17 cellular contexts compared by ENCODE assay signal in genomic region chr19:41479757-41480191, GRCh38. TPM values are rescaled to one million over a fixed set of nuclear protein-coding genes. Genes with fewer than 3 reads are reported as not detected.
DNase-seq lines count a peak whose midpoint lies in the region; ATAC-seq, FAIRE-seq and TF ChIP-seq lines count a peak whose summit lies in the region.
"Had no signal": no experiment of that assay in that cellular context is flagged by ENCODE, and none has a peak within 500 bp of the region (broad histone marks: within the 10 kb centered on the region; RNA-seq: fewer than 3 reads in every experiment).

No MANE protein-coding gene starts in this region.

- H2AFZ ChIP-seq in K562 (ENCODE audit: low read depth, low read length) = peak overlapping the region; percentile 75
- H2AFZ ChIP-seq: PC-9 had no signal

- H3K9ac ChIP-seq in K562 (ENCODE audit: insufficient read depth in 1 of 2, low read depth in 2 of 2, low read length in 2 of 2) = no peak overlapping the region
- no peak overlapping the region for H3K9ac ChIP-seq in kidney (ENCODE audit: low read length in 2 of 2)

- TF ChIP-seq CTCF in K562 (IDR thresholded peaks at IDR 0.05 in 2 of 3, conservative IDR thresholded peaks at IDR 0.05 in 1 of 3; ENCODE audit: insufficient read depth in 2 of 3, low read depth in 1 of 3, low read length in 3 of 3) = no peak
- no peak for TF ChIP-seq CTCF in kidney (IDR thresholded peaks at IDR 0.05; ENCODE audit: borderline replicate concordance, extremely low read depth, insufficient read depth)
- TF ChIP-seq CTCF in suprapubic skin (IDR thresholded peaks at IDR 0.05) = no peak

- no peak for TF ChIP-seq POLR2A in K562 (conservative IDR thresholded peaks at IDR 0.05)
- TF ChIP-seq POLR2A in suprapubic skin (IDR thresholded peaks at IDR 0.05) = no peak

- peaks cover 3 to 18% of the 10 kb centered on the region in 2 experiments; a peak in 3 of 5 replicates for H3K27me3 ChIP-seq in K562 (ENCODE audit: control insufficient read depth in 2 of 2, insufficient read depth in 2 of 2, low read length in 2 of 2)
- H3K27me3 ChIP-seq in suprapubic skin = peaks cover 14% of the 10 kb centered on the region

- H3K36me3 ChIP-seq in K562 (ENCODE audit: control insufficient read depth, insufficient read depth, low read length) (no peaks in the 10 kb centered on the region), kidney (ENCODE audit: control insufficient read depth in 1 of 2, insufficient read depth in 2 of 2, low read length in 2 of 2) (no peaks in the 10 kb centered on the region), suprapubic skin (no peaks in the 10 kb centered on the region)

- WGBS in K562 (ENCODE audit: insufficient coverage, low coverage, missing lambda C conversion rate) = 15% methylated on average over 8 of the region's 8 CpGs
- WGBS in suprapubic skin = 63% methylated on average over 8 of the region's 8 CpGs

- peak; percentile 60 for FAIRE-seq in K562 (lab: Jason Lieb, UNC)
- no peak for FAIRE-seq in kidney (lab: Jason Lieb, UNC)
- FAIRE-seq: H1, keratinocyte had no signal

- in situ Hi-C loops in K562 (cut with MboI) = no loop called here

- H3K9me3 ChIP-seq in K562 (replicated peaks; ENCODE audit: control insufficient read depth, insufficient read depth, low read depth, low read length) (no peaks in the 10 kb centered on the region), kidney (ENCODE audit: control insufficient read depth in 1 of 2, low read length in 2 of 2) (no peaks in the 10 kb centered on the region), suprapubic skin (no peaks in the 10 kb centered on the region)

- no peak overlapping the region; the same call in 2 of the 3 replicates for H3K27ac ChIP-seq in K562 (ENCODE audit: extremely low read depth, low read depth, low read length)
- H3K27ac ChIP-seq in kidney (ENCODE audit: low read depth in 2 of 2, low read length in 2 of 2) = peak overlapping the region; percentile 11 to 84
- peak overlapping the region; percentile 7 for H3K27ac ChIP-seq in suprapubic skin
- H3K27ac ChIP-seq: PC-9 had no signal

- ATAC-seq in K562 = peak; percentile 93

- TF ChIP-seq EP300 in K562 (IDR thresholded peaks at IDR 0.05; ENCODE audit: low read length) (no peak), suprapubic skin (IDR thresholded peaks at IDR 0.05) (no peak)

- no peaks in the 10 kb centered on the region for H4K20me1 ChIP-seq in K562 (replicated peaks; ENCODE audit: control insufficient read depth, insufficient read depth, low read length)

- no TSS peak for BruUV-seq in K562 (replicated peaks; lab: Mats Ljungman, UMichigan)

- H3K4me2 ChIP-seq in K562 (ENCODE audit: insufficient read depth, low read length) = peak overlapping the region; percentile 56
- H3K4me2 ChIP-seq: PC-9 had no signal

- intact Hi-C loops in K562 (cut with micrococcal nuclease) = no loop called here
- intact Hi-C loops in kidney (cut with DNase I) = no loop called here

- H3K79me2 ChIP-seq in K562 (ENCODE audit: control insufficient read depth, insufficient read depth, low read length) = no peaks in the 10 kb centered on the region

- H3K4me3 ChIP-seq in K562 = no peak overlapping the region
- H3K4me3 ChIP-seq in kidney (ENCODE audit: low read length in 2 of 2) = no peak overlapping the region
- no peak overlapping the region for H3K4me3 ChIP-seq in suprapubic skin
- H3K4me3 ChIP-seq: PC-9 had no signal

- DNase-seq in NCI-H446 (lab: John Stamatoyannopoulos, UW) (peak; percentile 16 to 62), NCI-H446 treated with DMSO at 0.1 percent for 48 hours (lab: John Stamatoyannopoulos, UW) (no peak), K562 (ENCODE audit: extremely low read depth in 1 of 4, low spot score in 3 of 4) (peak; percentile 30 to 58 (median 36)), kidney (peak; percentile 77), suprapubic skin (ENCODE audit: low spot score in 2 of 2) (peak in 1 of 2 donors; percentile 69), T-helper 9 cell (no peak), ecto neural progenitor cell (ENCODE audit: low spot score) (no peak), iPS-NIHi11 (ENCODE audit: low spot score) (no peak)
- DNase-seq: activated naive CD4-positive, alpha-beta T cell treated with Interleukin-2 at 50 U/mL for 16 hours; DMS 273 treated with DMSO at 0.1 percent for 48 hours had no signal

- POLR2A ChIA-PET in K562 (lab: Yijun Ruan, JAX) = interaction anchor here (0.7 to 1.1 kb wide), 2 partner anchors 17 to 50 kb away, joined by 4 read pairs; no protein-coding TSS in a partner anchor

- no peak for TF ChIP-seq RAD21 in K562 (CRISPR knock-in tag; conservative IDR thresholded peaks at IDR 0.05 in 1 of 2, IDR thresholded peaks at IDR 0.05 in 1 of 2)

- peaks cover 0 to 7% of the 10 kb centered on the region in 2 experiments; a peak in 3 of 5 replicates for H3K4me1 ChIP-seq in K562 (replicated peaks in 1 of 2; ENCODE audit: control insufficient read depth in 2 of 2, insufficient read depth in 2 of 2, low read length in 2 of 2)
- no peaks in the 10 kb centered on the region for H3K4me1 ChIP-seq in kidney (ENCODE audit: control insufficient read depth in 1 of 2, insufficient read depth in 1 of 2, low read depth in 1 of 2, low read length in 2 of 2)
- H3K4me1 ChIP-seq in suprapubic skin = no peaks in the 10 kb centered on the region

- CTCF ChIA-PET in K562 (lab: Yijun Ruan, JAX; ENCODE audit: low intra/inter-chr PET ratio) = no interaction called here

- no peaks in the 10 kb centered on the region for H3K9me1 ChIP-seq in K562 (ENCODE audit: control insufficient read depth, insufficient read depth, low read length)

RNA-seq across cellular contexts. Expression of gene ERICH4, which starts 36.8 kb away (rescaled TPM):
- not detected in 2 replicates for total RNA-seq in K562 (2011; cell fraction: chromatin; rRNA removed; ENCODE audit: low replicate concordance)
- not detected in 2 replicates for total RNA-seq in K562 (2011; cell fraction: nucleolus; rRNA removed)
- total RNA-seq in K562 (2011; cell fraction: nucleoplasm; rRNA removed) = not detected in 2 replicates
- not detected in 2 replicates for total RNA-seq in K562 (2014; rRNA removed)
- not detected in 2 replicates for total RNA-seq in K562 (2014; rRNA removed; fragmentation: Illumina TruSeq; extraction: Trizol)
- total RNA-seq in K562 (2015; rRNA removed; fragmentation: Illumina TruSeq; extraction: Trizol) = not detected in 2 replicates
- not detected in 2 replicates for total RNA-seq in K562 (2021)
- polyA plus RNA-seq in K562 (2011; rRNA removed) = 0.08 TPM in 1 of 2 replicates, not detected in the other
- polyA plus RNA-seq in K562 (2011; cell fraction: cytosol; rRNA removed) = 0.07 TPM in 1 of 2 replicates, not detected in the other
- not detected in 2 replicates for polyA plus RNA-seq in K562 (2011; cell fraction: nucleus; rRNA removed)
- 0.16 TPM in 1 of 2 replicates, not detected in the other for polyA plus RNA-seq in K562 (2012)
- polyA plus RNA-seq in K562 (2014; fragmentation: Illumina TruSeq; extraction: Trizol) = not detected in 2 replicates
- polyA plus RNA-seq in K562 (2014; fragmentation: Nextera tagmentation; extraction: Ambion mirVana) = not detected
- not detected in 2 replicates for polyA plus RNA-seq in K562 (2014; rRNA removed)
- not detected in 2 replicates for polyA minus RNA-seq in K562 (2011; rRNA and poly(A)+ RNA removed)
- not detected in 2 replicates for polyA minus RNA-seq in K562 (2011; cell fraction: cytosol; rRNA and poly(A)+ RNA removed)
- not detected in 2 replicates for polyA minus RNA-seq in K562 (2011; cell fraction: nucleus; rRNA and poly(A)+ RNA removed)
- not detected for total RNA-seq in kidney
- 23.1 TPM for polyA plus RNA-seq in kidney (ENCODE audit: insufficient read depth, low read depth, low replicate concordance)
- total RNA-seq in suprapubic skin = not detected
- total RNA-seq: activated CD8-positive, alpha-beta memory T cell treated with anti-CD3 and anti-CD28 coated beads for 36 hours; chondrocyte; H1; neural crest cell; PC-9 had no signal
- polyA plus RNA-seq: AG04450, H1, keratinocyte had no signal

RNA-seq across cellular contexts. Expression of gene DMAC2, which starts 40.1 kb away (rescaled TPM):
- total RNA-seq in K562 (2011; cell fraction: chromatin; rRNA removed; ENCODE audit: low replicate concordance) = 25.5 and 29.9 TPM in 2 replicates
- total RNA-seq in K562 (2011; cell fraction: nucleolus; rRNA removed) = 19.3 and 23.6 TPM in 2 replicates
- 29.0 and 48.6 TPM in 2 replicates for total RNA-seq in K562 (2011; cell fraction: nucleoplasm; rRNA removed)
- total RNA-seq in K562 (2014; rRNA removed) = 39.1 and 43.5 TPM in 2 replicates
- total RNA-seq in K562 (2014; rRNA removed; fragmentation: Illumina TruSeq; extraction: Trizol) = 33.0 and 34.1 TPM in 2 replicates
- total RNA-seq in K562 (2015; rRNA removed; fragmentation: Illumina TruSeq; extraction: Trizol) = 43.1 and 43.2 TPM in 2 replicates
- 51.5 and 55.0 TPM in 2 replicates for total RNA-seq in K562 (2021)
- 45.3 and 64.1 TPM in 2 replicates for polyA plus RNA-seq in K562 (2011; rRNA removed)
- polyA plus RNA-seq in K562 (2011; cell fraction: cytosol; rRNA removed) = 92.7 and 108 TPM in 2 replicates
- polyA plus RNA-seq in K562 (2011; cell fraction: nucleus; rRNA removed) = 33.7 and 36.8 TPM in 2 replicates
- polyA plus RNA-seq in K562 (2012) = 51.4 and 59.0 TPM in 2 replicates
- 58.1 and 59.4 TPM in 2 replicates for polyA plus RNA-seq in K562 (2014; fragmentation: Illumina TruSeq; extraction: Trizol)
- 10 to 100 TPM; 12.9 to 20.2 TPM for polyA plus RNA-seq in K562 (2014; fragmentation: Nextera tagmentation; extraction: Ambion mirVana)
- polyA plus RNA-seq in K562 (2014; rRNA removed) = 61.0 and 61.2 TPM in 2 replicates
- polyA minus RNA-seq in K562 (2011; rRNA and poly(A)+ RNA removed) = 49.5 and 56.9 TPM in 2 replicates
- 29.7 and 36.7 TPM in 2 replicates for polyA minus RNA-seq in K562 (2011; cell fraction: cytosol; rRNA and poly(A)+ RNA removed)
- 7.0 and 9.7 TPM in 2 replicates for polyA minus RNA-seq in K562 (2011; cell fraction: nucleus; rRNA and poly(A)+ RNA removed)
- total RNA-seq in kidney = 43.9 TPM
- 73.9 TPM for polyA plus RNA-seq in kidney (ENCODE audit: insufficient read depth, low read depth, low replicate concordance)
- total RNA-seq in suprapubic skin = 10 to 100 TPM; 26.1 to 36.4 (median 34.2) TPM

RNA-seq across cellular contexts. Expression of gene B3GNT8, which starts 52.6 kb away (rescaled TPM):
- total RNA-seq in K562 (2011; cell fraction: chromatin; rRNA removed; ENCODE audit: low replicate concordance) = 0.35 and 1.2 TPM in 2 replicates
- total RNA-seq in K562 (2011; cell fraction: nucleolus; rRNA removed) = 2.5 and 3.7 TPM in 2 replicates
- 0.66 TPM in 1 of 2 replicates, not detected in the other for total RNA-seq in K562 (2011; cell fraction: nucleoplasm; rRNA removed)
- total RNA-seq in K562 (2014; rRNA removed) (1.00 and 2.3 TPM in 2 replicates), K562 (2014; rRNA removed; fragmentation: Illumina TruSeq; extraction: Trizol) (not detected in 2 replicates), K562 (2015; rRNA removed; fragmentation: Illumina TruSeq; extraction: Trizol) (0.83 and 0.90 TPM in 2 replicates), K562 (2021) (2.9 and 3.4 TPM in 2 replicates), kidney (4.4 TPM), suprapubic skin (1 to 10 TPM; 4.7 to 9.6 (median 6.2) TPM)
- polyA plus RNA-seq in K562 (2011; rRNA removed) (0.23 and 0.35 TPM in 2 replicates), K562 (2014; fragmentation: Illumina TruSeq; extraction: Trizol) (0.21 and 2.0 TPM in 2 replicates), K562 (2014; fragmentation: Nextera tagmentation; extraction: Ambion mirVana) (under 1 TPM in 1 of 2 experiments, not detected in 1; 0.11 TPM), K562 (2014; rRNA removed) (0.65 and 1.3 TPM in 2 replicates), kidney (ENCODE audit: insufficient read depth, low read depth, low replicate concordance) (6.5 TPM)
- 0.18 and 0.86 TPM in 2 replicates for polyA plus RNA-seq in K562 (2011; cell fraction: cytosol; rRNA removed)
- 0.25 and 0.50 TPM in 2 replicates for polyA plus RNA-seq in K562 (2011; cell fraction: nucleus; rRNA removed)
- polyA plus RNA-seq in K562 (2012) = 2.8 and 5.4 TPM in 2 replicates
- 0.09 and 0.28 TPM in 2 replicates for polyA minus RNA-seq in K562 (2011; rRNA and poly(A)+ RNA removed)
- 1.8 TPM in 1 of 2 replicates, not detected in the other for polyA minus RNA-seq in K562 (2011; cell fraction: cytosol; rRNA and poly(A)+ RNA removed)
- 0.67 and 0.81 TPM in 2 replicates for polyA minus RNA-seq in K562 (2011; cell fraction: nucleus; rRNA and poly(A)+ RNA removed)
- total RNA-seq: PC-9 had no signal

Comparison
In these comparisons a context has a peak if more than half of its experiments do, and no peak if none do; other contexts are left out.
1. DNase-seq: peak in NCI-H446 (2 of 2), K562 (4 of 4) and kidney (single experiment); none in NCI-H446 treated with DMSO at 0.1 percent for 48 hours (single experiment), T-helper 9 cell (single experiment), ecto neural progenitor cell (single experiment) and iPS-NIHi11 (single experiment).